In the genomic region with DNA sequence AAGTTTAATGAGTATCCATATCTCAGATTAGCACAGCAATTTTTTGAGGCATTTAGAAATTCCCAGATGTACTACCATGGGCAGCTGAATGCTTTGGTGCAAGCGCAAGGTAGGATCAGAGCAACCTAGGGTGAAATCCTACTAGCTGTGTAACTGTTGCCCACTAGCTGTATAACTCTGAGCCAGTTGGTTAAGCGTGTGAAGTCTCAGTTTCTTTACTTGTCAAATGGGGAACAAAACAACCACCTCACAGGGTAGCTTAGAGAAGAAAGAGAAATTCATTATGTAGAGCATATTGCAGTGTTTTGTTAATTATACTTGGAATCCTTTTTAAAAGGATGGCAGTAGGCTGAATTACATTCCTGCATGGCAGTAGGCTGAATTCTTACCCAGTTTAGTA, we compare ENCODE assay signal across 21 cellular contexts.
DNase-seq lines count a peak whose midpoint lies in the region; ATAC-seq, FAIRE-seq and TF ChIP-seq lines count a peak whose summit lies in the region.
"Had no signal": no experiment of that assay in that cellular context is flagged by ENCODE, and none has a peak within 500 bp of the region (broad histone marks: within the 10 kb centered on the region; RNA-seq: fewer than 3 reads in every experiment).

No MANE protein-coding gene starts in this region.

- FAIRE-seq in GM12878 (lab: Jason Lieb, UNC) = no peak
- FAIRE-seq: A549, GM12892, H54 had no signal

- H3K79me2 ChIP-seq in SK-N-SH (ENCODE audit: insufficient read depth) (peaks cover 6% of the 10 kb centered on the region; the same call in 1 of the 2 replicates), GM12878 (ENCODE audit: control insufficient read depth, insufficient read depth, low read length) (no peaks in the 10 kb centered on the region)

- TF ChIP-seq CTCF in SK-N-SH (IDR thresholded peaks at IDR 0.05) = no peak
- no peak for TF ChIP-seq CTCF in GM12878 (IDR thresholded peaks at IDR 0.05 in 2 of 3, conservative IDR thresholded peaks at IDR 0.05 in 1 of 3; ENCODE audit: control insufficient read depth in 2 of 3, extremely low read depth in 1 of 3, insufficient read depth in 1 of 3, low read depth in 3 of 3, low read length in 3 of 3)
- TF ChIP-seq CTCF in CD14-positive monocyte (IDR thresholded peaks at IDR 0.05) = no peak

- H3K27me3 Mint-ChIP-seq in activated naive CD8-positive, alpha-beta T cell treated with anti-CD3 and anti-CD28 coated beads, Interleukin-2, amount 50 U/mL, for 24 hours = no peaks in the 10 kb centered on the region
- peaks cover 0 to 1% (median under 1%) of the 10 kb centered on the region in 3 donors for H3K27me3 Mint-ChIP-seq in CD14-positive monocyte (ENCODE audit: low read depth in 3 of 3)

- ATAC-seq in SK-N-SH treated with all-trans-retinoic acid at 6 μM for 48 hours = peak; percentile 71; the same call in 2 of the 3 replicates
- peak; percentile 70 for ATAC-seq in GM18520 (IDR thresholded peaks at IDR 0.05; ENCODE audit: unreplicated experiment)
- ATAC-seq in HG02798 (IDR thresholded peaks at IDR 0.05; ENCODE audit: poor library complexity, unreplicated experiment) = peak; percentile 60
- peak; percentile 82 for ATAC-seq in GM12878
- no peak for ATAC-seq in activated naive CD8-positive, alpha-beta T cell treated with anti-CD3 and anti-CD28 coated beads, Interleukin-2, amount 50 U/mL, for 24 hours
- ATAC-seq: A549; CD8-positive, alpha-beta T cell; GM23338 had no signal

- no peaks in the 10 kb centered on the region for H3F3A ChIP-seq in SK-N-SH (replicated peaks; ENCODE audit: insufficient read depth)

- SMC1A ChIA-PET in GM12878 (lab: Charles Lee; ENCODE audit: uncharacterized antibody, unreplicated experiment) = interaction anchor here (0.6 to 14.3 kb wide), 43 partner anchors 9 to 312 kb away, joined by 3 to 168 read pairs (median 4); partner anchors contain the start of gene PLCL1

- peaks cover 2 to 7% of the 10 kb centered on the region in 2 experiments for H3K4me1 ChIP-seq in SK-N-SH (ENCODE audit: control insufficient read depth in 1 of 2, insufficient read depth in 2 of 2, low read depth in 1 of 2, low read length in 1 of 2)
- peaks cover 5% of the 10 kb centered on the region for H3K4me1 ChIP-seq in GM12878 (ENCODE audit: control insufficient read depth, insufficient read depth, low read length)
- H3K4me1 ChIP-seq: A549, BLaER1 had no signal

- no peak for TF ChIP-seq RAD21 in SK-N-SH (IDR thresholded peaks at IDR 0.05; ENCODE audit: low read length)
- no peak for TF ChIP-seq RAD21 in GM12878 (IDR thresholded peaks at IDR 0.05; ENCODE audit: insufficient read depth, low read depth, low read length)

- H3K4me3 ChIP-seq in SK-N-SH (ENCODE audit: low read depth in 2 of 2, low read length in 1 of 2) = no peak overlapping the region
- no peak overlapping the region for H3K4me3 ChIP-seq in GM12878
- H3K4me3 ChIP-seq: A549, BLaER1, GM23338 had no signal

- POLR2A ChIA-PET in SK-N-SH (lab: Yijun Ruan, JAX) = no interaction called here
- POLR2A ChIA-PET in GM12878 (lab: Charles Lee) = interaction anchor here (0.6 to 1.8 kb wide), 4 partner anchors 8 to 184 kb away, joined by 3 to 8 read pairs (median 4); no protein-coding TSS in a partner anchor

- no peak overlapping the region for H3K4me2 ChIP-seq in SK-N-SH
- peak overlapping the region; percentile 13; the same call in 1 of the 2 replicates for H3K4me2 ChIP-seq in GM12878 (ENCODE audit: control insufficient read depth, insufficient read depth)
- H3K4me2 ChIP-seq: A549, BLaER1, GM23338 had no signal

- no peak overlapping the region for H3K27ac Mint-ChIP-seq in activated naive CD8-positive, alpha-beta T cell treated with anti-CD3 and anti-CD28 coated beads, Interleukin-2, amount 50 U/mL, for 24 hours
- H3K27ac Mint-ChIP-seq in CD14-positive monocyte = no peak overlapping the region
- H3K27ac Mint-ChIP-seq: CD8-positive, alpha-beta T cell; GM23338 had no signal

- H2AFZ ChIP-seq in SK-N-SH (ENCODE audit: low read depth) = no peak overlapping the region
- H2AFZ ChIP-seq in GM12878 (ENCODE audit: control insufficient read depth, low read depth, low read length) = no peak overlapping the region
- H2AFZ ChIP-seq: GM23338 had no signal

- DNase-seq in SK-N-SH (no peak), GM12878 (ENCODE audit: low read depth, low spot score) (no peak), hypothalamus (lab: John Stamatoyannopoulos, UW) (no peak), CD14-positive monocyte (ENCODE audit: low spot score) (no peak)
- DNase-seq in activated naive CD8-positive, alpha-beta T cell treated with anti-CD3 and anti-CD28 coated beads, Interleukin-2, amount 50 U/mL, for 24 hours = no peak
- DNase-seq: AML-193; Calu3; CD8-positive, alpha-beta T cell; DMS79 treated with DMSO at 0.1 percent for 48 hours; GF-D8; HCEC 1CT; KG1 had no signal

- CTCF ChIA-PET in SK-N-SH (lab: Yijun Ruan, JAX) = interaction anchor here (0.8 to 1.4 kb wide), 4 partner anchors 98 to 180 kb away, joined by 3 to 4 read pairs (median 3); no protein-coding TSS in a partner anchor
- CTCF ChIA-PET in GM12878 (lab: Yijun Ruan, JAX) = interaction anchor here (0.6 to 3.2 kb wide), 28 partner anchors 9 to 390 kb away, joined by 3 to 15 read pairs (median 4); partner anchors contain the start of gene PLCL1

- intact Hi-C loops in GM12878 (cut with micrococcal nuclease; ENCODE audit: unreplicated experiment) (loop anchor here (5.0 kb wide), 1 partner anchor 183 kb away; the partner anchor contains the start of gene PLCL1), CD14-positive monocyte (cut with micrococcal nuclease) (no loop called here)

- H3K36me3 Mint-ChIP-seq in activated naive CD8-positive, alpha-beta T cell treated with anti-CD3 and anti-CD28 coated beads, Interleukin-2, amount 50 U/mL, for 24 hours (ENCODE audit: low read depth) = peaks cover under 1% of the 10 kb centered on the region
- no peaks in the 10 kb centered on the region for H3K36me3 Mint-ChIP-seq in CD14-positive monocyte

- H3K9ac ChIP-seq in SK-N-SH = no peak overlapping the region
- H3K9ac ChIP-seq in GM12878 (ENCODE audit: control insufficient read depth, insufficient read depth, low read length) = no peak overlapping the region
- H3K9ac ChIP-seq: BLaER1 had no signal

- H3K4me3 Mint-ChIP-seq in activated naive CD8-positive, alpha-beta T cell treated with anti-CD3 and anti-CD28 coated beads, Interleukin-2, amount 50 U/mL, for 24 hours = no peak overlapping the region
- no peak overlapping the region for H3K4me3 Mint-ChIP-seq in CD14-positive monocyte
- H3K4me3 Mint-ChIP-seq: CD8-positive, alpha-beta T cell; GM23338 had no signal

- H3K36me3 ChIP-seq in SK-N-SH (replicated peaks in 1 of 2; ENCODE audit: control insufficient read depth in 1 of 2, insufficient read depth in 2 of 2, low read length in 1 of 2) = no peaks in the 10 kb centered on the region
- H3K36me3 ChIP-seq in GM12878 (ENCODE audit: control insufficient read depth in 2 of 2, insufficient read depth in 2 of 2, low read length in 1 of 2) = no peaks in the 10 kb centered on the region
- H3K36me3 ChIP-seq: BLaER1 had no signal

- RAD21 ChIA-PET in GM12878 (lab: Charles Lee; ENCODE audit: unreplicated experiment) = interaction anchor here (0.8 to 4.3 kb wide), 28 partner anchors 8 to 181 kb away, joined by 3 to 25 read pairs (median 5); partner anchors contain the start of gene PLCL1

- H3K27ac ChIP-seq in SK-N-SH (ENCODE audit: low read depth in 2 of 2, low read length in 1 of 2) (no peak overlapping the region; a peak in 1 of 4 replicates), GM12878 (ENCODE audit: control insufficient read depth, insufficient read depth) (no peak overlapping the region)
- H3K27ac ChIP-seq: 22Rv1, A549, BLaER1 had no signal

- no peak for TF ChIP-seq EP300 in SK-N-SH (IDR thresholded peaks at IDR 0.05; ENCODE audit: borderline replicate concordance in 1 of 2, low read depth in 1 of 2, low read length in 1 of 2)
- TF ChIP-seq EP300 in GM12878 (IDR thresholded peaks at IDR 0.05; ENCODE audit: borderline replicate concordance in 1 of 2, control insufficient read depth in 1 of 2, low read depth in 2 of 2, low read length in 2 of 2) = no peak

- H3K9me2 ChIP-seq in SK-N-SH = no peaks in the 10 kb centered on the region

- H3K4me1 Mint-ChIP-seq in activated naive CD8-positive, alpha-beta T cell treated with anti-CD3 and anti-CD28 coated beads, Interleukin-2, amount 50 U/mL, for 24 hours = peaks cover 4% of the 10 kb centered on the region
- H3K4me1 Mint-ChIP-seq in CD14-positive monocyte = no peaks in the 10 kb centered on the region

- TF ChIP-seq POLR2A in GM12878 (IDR thresholded peaks at IDR 0.05; ENCODE audit: low read depth, low read length) = no peak

- H3K27me3 ChIP-seq in SK-N-SH (ENCODE audit: insufficient read depth) = no peaks in the 10 kb centered on the region
- no peaks in the 10 kb centered on the region for H3K27me3 ChIP-seq in GM12878 (replicated peaks in 1 of 2; ENCODE audit: control insufficient read depth in 2 of 2, insufficient read depth in 2 of 2, low read length in 1 of 2)
- H3K27me3 ChIP-seq: BLaER1 had no signal

- in situ Hi-C loops in GM12878 (cut with MboI) = no loop called here

- peaks cover 7% of the 10 kb centered on the region for H3K9me3 Mint-ChIP-seq in activated naive CD8-positive, alpha-beta T cell treated with anti-CD3 and anti-CD28 coated beads, Interleukin-2, amount 50 U/mL, for 24 hours
- H3K9me3 Mint-ChIP-seq in CD14-positive monocyte = no peaks in the 10 kb centered on the region
- H3K9me3 Mint-ChIP-seq: GM23338 had no signal

- BruUV-seq in GM12878 (replicated peaks; lab: Mats Ljungman, UMichigan) = no TSS peak

- H4K20me1 ChIP-seq in SK-N-SH (ENCODE audit: insufficient read depth) (no peaks in the 10 kb centered on the region; the same call in 1 of the 2 replicates), GM12878 (ENCODE audit: control insufficient read depth, insufficient read depth) (no peaks in the 10 kb centered on the region)
- H4K20me1 ChIP-seq: BLaER1 had no signal

- 93% methylated on average over 2 of the region's 2 CpGs for WGBS in SK-N-SH (ENCODE audit: low lambda C conversion rate)
- 58% methylated on average over 2 of the region's 2 CpGs for WGBS in GM12878 (ENCODE audit: insufficient coverage, insufficient replicate concordance, low lambda C conversion rate, missing lambda C conversion rate)

- H3K9me3 ChIP-seq in SK-N-SH = no peaks in the 10 kb centered on the region
- H3K9me3 ChIP-seq in GM12878 (replicated peaks; ENCODE audit: control insufficient read depth, insufficient read depth, low read length) = no peaks in the 10 kb centered on the region
- H3K9me3 ChIP-seq: A549, BLaER1 had no signal

TF ChIP-seq in SK-N-SH treated with all-trans-retinoic acid at 6 μM for 48 hours, 23 proteins besides CTCF, POLR2A, EP300 and RAD21:
- TF ChIP-seq ESRRG (CRISPR knock-in tag; IDR thresholded peaks at IDR 0.05) = no peak
- no peak for TF ChIP-seq CSDC2 (CRISPR knock-in tag; IDR thresholded peaks at IDR 0.05)
- TF ChIP-seq PPARA (CRISPR knock-in tag; IDR thresholded peaks at IDR 0.05; ENCODE audit: borderline replicate concordance) = no peak

TF ChIP-seq in SK-N-SH, 30 proteins besides CTCF, POLR2A, EP300 and RAD21 (continues in another document):
- no peak for TF ChIP-seq NRF1 (IDR thresholded peaks at IDR 0.05; ENCODE audit: low read depth, low read length)
